28 cellular contexts compared by ENCODE assay signal in genomic region chr6:65014006-65014405, GRCh38.
"Had no signal": no experiment of that assay in that cellular context is flagged by ENCODE, and none has a peak within 500 bp of the region (broad histone marks: within the 10 kb centered on the region; RNA-seq: fewer than 3 reads in every experiment).

No MANE protein-coding gene starts in this region.

- H3K9me3 ChIP-seq: suprapubic skin, testis, thoracic aorta, thyroid gland, tibial artery, tibial nerve, transverse colon, upper lobe of left lung, upper lobe of right lung, vagina had no signal

- H3K27ac Mint-ChIP-seq: stimulated activated effector memory CD8-positive, alpha-beta T cell treated with anti-CD3 and anti-CD28 coated beads, Interleukin-12 subunit alpha, Interleukin-12 subunit beta, amount 100 ng/mL, for 72 hours; stimulated activated memory B cell treated with anti-CD40 and anti-IgM and Interleukin-4, amounts not matched to agents 10 μg/mL and 1 μg/mL and 100 μg/mL, for 72 hours; stimulated activated naive B cell treated with anti-CD40 and anti-IgM and Interleukin-4, amounts not matched to agents 10 μg/mL and 1 μg/mL and 100 μg/mL, for 72 hours; stimulated activated naive CD8-positive, alpha-beta T cell treated with anti-CD3 and anti-CD28 coated beads, Interleukin-15, amount 100 ng/mL, for 72 hours; stimulated activated naive CD8-positive, alpha-beta T cell treated with anti-CD3 and anti-CD28 coated beads, Interleukin-15, Interleukin-2, amounts not matched to agents 100 ng/mL and 50 ng/mL, for 24 hours; type B pancreatic cell had no signal

- H3K27me3 ChIP-seq: stomach, suprapubic skin, testis, thyroid gland, tibial artery, tibial nerve, transverse colon, upper lobe of left lung, upper lobe of right lung, vagina had no signal

- H3K36me3 Mint-ChIP-seq: stimulated activated effector memory CD8-positive, alpha-beta T cell treated with anti-CD3 and anti-CD28 coated beads, Interleukin-12 subunit alpha, Interleukin-12 subunit beta, amount 100 ng/mL, for 72 hours; stimulated activated memory B cell treated with anti-CD40 and anti-IgM and Interleukin-4, amounts not matched to agents 10 μg/mL and 1 μg/mL and 100 μg/mL, for 72 hours; stimulated activated naive B cell treated with anti-CD40 and anti-IgM and Interleukin-4, amounts not matched to agents 10 μg/mL and 1 μg/mL and 100 μg/mL, for 72 hours; type B pancreatic cell had no signal

- H3K27me3 Mint-ChIP-seq: stimulated activated memory B cell treated with anti-CD40 and anti-IgM and Interleukin-4, amounts not matched to agents 10 μg/mL and 1 μg/mL and 100 μg/mL, for 72 hours; stimulated activated naive B cell treated with anti-CD40 and anti-IgM and Interleukin-4, amounts not matched to agents 10 μg/mL and 1 μg/mL and 100 μg/mL, for 72 hours; stimulated activated naive CD8-positive, alpha-beta T cell treated with anti-CD3 and anti-CD28 coated beads, Interleukin-15, amount 100 ng/mL, for 72 hours; stimulated activated naive CD8-positive, alpha-beta T cell treated with anti-CD3 and anti-CD28 coated beads, Interleukin-15, Interleukin-2, amounts not matched to agents 100 ng/mL and 50 ng/mL, for 24 hours; type B pancreatic cell had no signal

- H3K4me1 Mint-ChIP-seq: stimulated activated effector memory CD8-positive, alpha-beta T cell treated with anti-CD3 and anti-CD28 coated beads, Interleukin-12 subunit alpha, Interleukin-12 subunit beta, amount 100 ng/mL, for 72 hours; stimulated activated memory B cell treated with anti-CD40 and anti-IgM and Interleukin-4, amounts not matched to agents 10 μg/mL and 1 μg/mL and 100 μg/mL, for 72 hours; stimulated activated naive B cell treated with anti-CD40 and anti-IgM and Interleukin-4, amounts not matched to agents 10 μg/mL and 1 μg/mL and 100 μg/mL, for 72 hours; stimulated activated naive CD8-positive, alpha-beta T cell treated with anti-CD3 and anti-CD28 coated beads, Interleukin-15, amount 100 ng/mL, for 72 hours had no signal

- DNase-seq: stimulated activated CD4-positive, alpha-beta T cell treated with anti-CD3 and anti-CD28 coated beads, Interleukin-2, amount 100 ng/mL, for 48 hours; stimulated activated CD4-positive, alpha-beta T cell treated with anti-CD3 and anti-CD28 coated beads, Interleukin-4, amount 100 ng/mL, for 1 hour; stimulated activated CD4-positive, alpha-beta T cell treated with anti-CD3 and anti-CD28 coated beads, Interleukin-4, amount 100 ng/mL, for 24 hours; stimulated activated CD4-positive, alpha-beta T cell treated with anti-CD3 and anti-CD28 coated beads, Interleukin-4, amount 100 ng/mL, for 4 hours; stimulated activated CD8-positive, alpha-beta memory T cell treated with anti-CD3 and anti-CD28 coated beads, Interleukin-4, amount 100 ng/mL, for 48 hours; stimulated activated naive B cell treated with anti-CD40 and anti-IgM and Interleukin-4, amounts not matched to agents 10 μg/mL and 1 μg/mL and 100 μg/mL, for 72 hours; stimulated activated naive CD4-positive, alpha-beta T cell; stimulated activated naive CD4-positive, alpha-beta T cell treated with Interleukin-2 at 50 U/mL for 16 hours; stimulated activated naive CD8-positive, alpha-beta T cell treated with anti-CD3 and anti-CD28 coated beads, Interleukin-15, amount 100 ng/mL, for 72 hours; stimulated activated naive CD8-positive, alpha-beta T cell treated with anti-CD3 and anti-CD28 coated beads, Interleukin-15, Interleukin-2, amounts not matched to agents 100 U/mL and 50 U/mL, for 24 hours; stomach; substantia nigra; testis; thyroid gland; tibial artery; transverse colon; trophoblast cell; upper lobe of left lung; upper lobe of right lung had no signal

- ATAC-seq: stimulated activated effector memory CD8-positive, alpha-beta T cell treated with anti-CD3 and anti-CD28 coated beads, Interleukin-12 subunit alpha, Interleukin-12 subunit beta, amount 100 ng/mL, for 72 hours; stimulated activated memory B cell treated with anti-CD40 and anti-IgM and Interleukin-4, amounts not matched to agents 10 μg/mL and 1 μg/mL and 100 μg/mL, for 72 hours; stimulated activated naive B cell treated with anti-CD40 and anti-IgM and Interleukin-4, amounts not matched to agents 10 μg/mL and 1 μg/mL and 100 μg/mL, for 72 hours; stimulated activated naive CD8-positive, alpha-beta T cell treated with anti-CD3 and anti-CD28 coated beads, Interleukin-15, amount 100 ng/mL, for 72 hours; stimulated activated naive CD8-positive, alpha-beta T cell treated with anti-CD3 and anti-CD28 coated beads, Interleukin-15, Interleukin-2, amounts not matched to agents 100 U/mL and 50 U/mL, for 24 hours; upper lobe of right lung had no signal

- H3K27ac ChIP-seq: stomach, suprapubic skin, testis, thoracic aorta, thyroid gland, tibial artery, tibial nerve, transverse colon, upper lobe of left lung, upper lobe of right lung, vagina had no signal

- H3K4me3 Mint-ChIP-seq: stimulated activated effector memory CD8-positive, alpha-beta T cell treated with anti-CD3 and anti-CD28 coated beads, Interleukin-12 subunit alpha, Interleukin-12 subunit beta, amount 100 ng/mL, for 72 hours; stimulated activated memory B cell treated with anti-CD40 and anti-IgM and Interleukin-4, amounts not matched to agents 10 μg/mL and 1 μg/mL and 100 μg/mL, for 72 hours; stimulated activated naive B cell treated with anti-CD40 and anti-IgM and Interleukin-4, amounts not matched to agents 10 μg/mL and 1 μg/mL and 100 μg/mL, for 72 hours; stimulated activated naive CD8-positive, alpha-beta T cell treated with anti-CD3 and anti-CD28 coated beads, Interleukin-15, amount 100 ng/mL, for 72 hours; stimulated activated naive CD8-positive, alpha-beta T cell treated with anti-CD3 and anti-CD28 coated beads, Interleukin-15, Interleukin-2, amounts not matched to agents 100 ng/mL and 50 ng/mL, for 24 hours; type B pancreatic cell had no signal

- H3K4me3 ChIP-seq: stomach, suprapubic skin, testis, thoracic aorta, thyroid gland, tibial artery, tibial nerve, transverse colon, upper lobe of left lung, upper lobe of right lung, vagina had no signal

- H3K9me3 Mint-ChIP-seq: type B pancreatic cell had no signal

- FAIRE-seq: urothelium cell line had no signal

- H3K4me1 ChIP-seq: stomach, suprapubic skin, testis, thyroid gland, tibial artery, tibial nerve, transverse colon, upper lobe of left lung, upper lobe of right lung, vagina had no signal

- H3K36me3 ChIP-seq: stomach, suprapubic skin, thoracic aorta, thyroid gland, tibial artery, tibial nerve, transverse colon, upper lobe of left lung, upper lobe of right lung, vagina had no signal
